ENCODE assay signal across 1 cellular context in the genomic region with DNA sequence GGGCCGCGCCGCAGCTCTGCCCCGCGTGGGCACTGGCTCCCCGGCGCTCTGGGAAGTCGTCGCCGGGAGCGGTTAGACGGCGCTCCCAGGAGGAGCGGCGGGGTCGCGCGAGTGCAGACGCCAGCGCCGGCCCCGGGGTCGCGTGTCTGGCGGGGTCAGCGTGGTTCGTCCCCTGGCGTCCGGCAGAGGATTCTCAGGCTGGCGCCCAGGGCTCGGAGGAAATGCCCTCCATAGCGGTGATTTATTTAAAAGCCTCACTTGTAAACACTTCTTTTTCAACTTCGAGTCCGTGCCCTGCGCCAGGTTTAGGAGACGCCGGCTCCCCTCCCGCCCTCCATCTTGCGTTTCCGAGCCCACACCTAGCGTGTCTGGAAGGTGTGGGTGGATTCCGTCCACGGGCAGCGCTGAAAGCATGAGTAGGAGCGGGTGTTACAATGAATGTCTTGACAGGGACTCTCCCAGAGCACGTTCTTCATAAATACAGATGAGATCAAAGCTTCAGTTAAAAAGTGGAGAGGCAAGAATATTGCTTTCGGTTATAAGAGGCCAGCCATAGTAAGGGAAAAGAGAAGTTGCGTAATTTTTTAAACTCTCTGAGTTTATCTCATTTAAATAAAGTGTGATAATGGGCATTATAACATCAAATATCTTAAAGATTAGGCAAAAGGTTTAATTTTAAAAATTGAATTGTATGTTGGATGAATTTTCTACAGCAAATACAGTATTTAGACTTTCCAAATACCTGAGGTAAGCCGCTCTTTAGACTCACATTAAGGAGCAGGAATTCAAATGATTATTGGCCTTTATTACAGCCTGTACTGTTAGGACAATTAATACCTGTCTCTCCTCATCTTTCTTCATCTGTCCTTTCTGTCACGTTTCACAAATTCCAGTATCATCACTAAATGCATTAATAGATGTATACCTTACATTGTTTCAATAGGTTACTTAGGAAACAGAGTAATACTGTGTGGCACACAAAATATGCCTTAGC.
TF ChIP-seq lines count a peak whose summit lies in the region.

No MANE protein-coding gene starts in this region.

TF ChIP-seq in K562, 482 proteins besides CTCF, POLR2A, EP300 and RAD21 (continued from another document and continues in another):
- TF ChIP-seq, protein P1, sequence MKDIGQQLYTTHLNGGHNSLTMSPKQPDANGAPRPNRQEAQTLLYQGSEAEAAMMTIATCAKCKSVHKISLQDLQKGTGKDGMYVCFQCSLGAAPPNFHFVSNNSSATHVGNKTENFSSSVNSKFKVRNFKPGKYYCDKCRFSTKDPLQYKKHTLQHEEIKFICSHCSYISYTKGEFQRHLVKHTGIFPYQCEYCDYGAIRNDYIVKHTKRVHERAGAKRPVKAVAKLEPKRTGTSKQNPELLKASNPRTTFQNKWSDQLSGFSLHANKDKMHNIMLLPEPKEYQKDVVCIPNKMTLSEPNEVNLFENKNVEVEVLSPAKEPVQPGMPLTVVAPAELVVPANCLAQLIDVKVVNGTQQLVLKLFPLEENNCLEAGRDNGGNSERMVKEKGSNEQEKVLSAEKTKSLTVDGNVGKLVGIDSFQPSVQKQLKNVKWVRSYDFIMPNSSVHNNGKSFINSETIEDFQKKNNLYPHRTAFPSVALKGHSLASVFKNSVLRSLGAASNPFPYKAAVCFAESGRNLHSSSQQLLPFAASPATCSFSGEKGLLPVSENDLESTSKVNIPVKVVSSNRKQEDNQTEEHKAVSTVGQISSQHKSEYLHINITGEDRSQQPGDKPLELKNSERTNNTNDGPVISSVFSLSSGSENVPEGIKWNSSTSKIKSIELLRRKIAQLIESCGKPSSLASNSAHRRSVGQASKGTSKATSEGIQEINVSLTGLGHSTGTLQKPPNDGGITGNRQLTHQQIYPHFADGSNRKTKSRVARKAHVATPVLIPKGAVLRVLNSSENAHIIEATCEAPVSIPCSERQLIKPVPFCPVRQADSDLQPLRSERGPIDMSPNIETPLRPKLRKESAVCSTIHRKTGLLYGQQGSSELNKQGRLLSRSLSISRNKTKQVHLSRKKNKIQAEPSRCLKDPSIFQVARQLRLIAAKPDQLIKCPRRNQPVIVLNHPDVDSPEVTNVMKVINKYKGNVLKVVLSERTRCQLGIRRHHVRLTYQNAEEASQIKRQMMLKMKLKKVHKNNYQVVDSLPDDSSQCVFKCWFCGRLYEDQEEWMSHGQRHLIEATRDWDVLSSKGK (CRISPR knock-in tag; IDR thresholded peaks at IDR 0.05): no peak
- no peak for TF ChIP-seq ZNF384 (IDR thresholded peaks at IDR 0.05; ENCODE audit: low read depth, low read length)
- no peak for TF ChIP-seq MBD1 (CRISPR knock-in tag; IDR thresholded peaks at IDR 0.05)
- TF ChIP-seq, protein P2, sequence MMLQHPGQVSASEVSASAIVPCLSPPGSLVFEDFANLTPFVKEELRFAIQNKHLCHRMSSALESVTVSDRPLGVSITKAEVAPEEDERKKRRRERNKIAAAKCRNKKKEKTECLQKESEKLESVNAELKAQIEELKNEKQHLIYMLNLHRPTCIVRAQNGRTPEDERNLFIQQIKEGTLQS (IDR thresholded peaks at IDR 0.05): peak; percentile 55
- TF ChIP-seq, protein P2 (CRISPR knock-in tag; conservative IDR thresholded peaks at IDR 0.05): no peak
- no peak for TF ChIP-seq MYBL2 (IDR thresholded peaks at IDR 0.05; ENCODE audit: low read depth)
- no peak for TF ChIP-seq MYBL2 (CRISPR knock-in tag; IDR thresholded peaks at IDR 0.05; ENCODE audit: borderline replicate concordance)
- 0 out of 2 replicates have a peak, but pooled peaks have one; percentile 20 for TF ChIP-seq TARDBP (IDR thresholded peaks at IDR 0.05)
- no peak for TF ChIP-seq MLLT1 (IDR thresholded peaks at IDR 0.05)
- TF ChIP-seq PTBP1 (IDR thresholded peaks at IDR 0.05; ENCODE audit: low read depth, low read length): no peak
- TF ChIP-seq PML (IDR thresholded peaks at IDR 0.05; ENCODE audit: low read length): no peak
- TF ChIP-seq MITF (IDR thresholded peaks at IDR 0.05): no peak
- no peak for TF ChIP-seq TRIM28 (IDR thresholded peaks at IDR 0.05)
- no peak for TF ChIP-seq SMAD3 (CRISPR knock-in tag; conservative IDR thresholded peaks at IDR 0.05)
- TF ChIP-seq ZNF76 (CRISPR knock-in tag; IDR thresholded peaks at IDR 0.05; ENCODE audit: borderline replicate concordance): no peak
- no peak for TF ChIP-seq ZNF609 (CRISPR knock-in tag; IDR thresholded peaks at IDR 0.05; ENCODE audit: borderline replicate concordance)
- TF ChIP-seq ZNF584 (CRISPR knock-in tag; IDR thresholded peaks at IDR 0.05; ENCODE audit: low read depth): no peak
- no peak for TF ChIP-seq ZNF239 (CRISPR knock-in tag; IDR thresholded peaks at IDR 0.05)
- TF ChIP-seq, protein P3, sequence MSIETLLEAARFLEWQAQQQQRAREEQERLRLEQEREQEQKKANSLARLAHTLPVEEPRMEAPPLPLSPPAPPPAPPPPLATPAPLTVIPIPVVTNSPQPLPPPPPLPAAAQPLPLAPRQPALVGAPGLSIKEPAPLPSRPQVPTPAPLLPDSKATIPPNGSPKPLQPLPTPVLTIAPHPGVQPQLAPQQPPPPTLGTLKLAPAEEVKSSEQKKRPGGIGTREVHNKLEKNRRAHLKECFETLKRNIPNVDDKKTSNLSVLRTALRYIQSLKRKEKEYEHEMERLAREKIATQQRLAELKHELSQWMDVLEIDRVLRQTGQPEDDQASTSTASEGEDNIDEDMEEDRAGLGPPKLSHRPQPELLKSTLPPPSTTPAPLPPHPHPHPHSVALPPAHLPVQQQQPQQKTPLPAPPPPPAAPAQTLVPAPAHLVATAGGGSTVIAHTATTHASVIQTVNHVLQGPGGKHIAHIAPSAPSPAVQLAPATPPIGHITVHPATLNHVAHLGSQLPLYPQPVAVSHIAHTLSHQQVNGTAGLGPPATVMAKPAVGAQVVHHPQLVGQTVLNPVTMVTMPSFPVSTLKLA (conservative IDR thresholded peaks at IDR 0.05): peak in 1 of 2 experiments; percentile 52; a peak in 3 of 4 replicates
- no peak for TF ChIP-seq MEF2A (IDR thresholded peaks at IDR 0.05; ENCODE audit: control insufficient read depth, low read depth, low read length)
- TF ChIP-seq FOSL1 (tag; conservative IDR thresholded peaks at IDR 0.05): no peak
- TF ChIP-seq SMARCC2 (IDR thresholded peaks at IDR 0.05; ENCODE audit: low read depth): no peak
- no peak for TF ChIP-seq ZNF282 (CRISPR knock-in tag; IDR thresholded peaks at IDR 0.05)
- no peak for TF ChIP-seq POLR2H (tag; IDR thresholded peaks at IDR 0.05; ENCODE audit: low read depth)
- no peak for TF ChIP-seq HSF4 (CRISPR knock-in tag; IDR thresholded peaks at IDR 0.05; ENCODE audit: borderline replicate concordance)
- no peak for TF ChIP-seq NEUROD1 (IDR thresholded peaks at IDR 0.05; ENCODE audit: borderline replicate concordance, low read depth, low read length, partially characterized antibody)
- TF ChIP-seq PKNOX1 (IDR thresholded peaks at IDR 0.05): no peak
- TF ChIP-seq NR1H2 (CRISPR knock-in tag; IDR thresholded peaks at IDR 0.05): no peak
- no peak for TF ChIP-seq TAL1 (IDR thresholded peaks at IDR 0.05)
- TF ChIP-seq CEBPG (CRISPR knock-in tag; IDR thresholded peaks at IDR 0.05): peak; percentile 59; the same call in 1 of the 2 replicates
- TF ChIP-seq CEBPG (tag; conservative IDR thresholded peaks at IDR 0.05 in 1 of 2, IDR thresholded peaks at IDR 0.05 in 1 of 2): peak; percentile 90 to 97
- no peak for TF ChIP-seq JUN (IDR thresholded peaks at IDR 0.05; ENCODE audit: borderline replicate concordance, low read depth, low read length)
- TF ChIP-seq JUN (CRISPR knock-in tag; IDR thresholded peaks at IDR 0.05; ENCODE audit: borderline replicate concordance): no peak
- TF ChIP-seq, protein P4, sequence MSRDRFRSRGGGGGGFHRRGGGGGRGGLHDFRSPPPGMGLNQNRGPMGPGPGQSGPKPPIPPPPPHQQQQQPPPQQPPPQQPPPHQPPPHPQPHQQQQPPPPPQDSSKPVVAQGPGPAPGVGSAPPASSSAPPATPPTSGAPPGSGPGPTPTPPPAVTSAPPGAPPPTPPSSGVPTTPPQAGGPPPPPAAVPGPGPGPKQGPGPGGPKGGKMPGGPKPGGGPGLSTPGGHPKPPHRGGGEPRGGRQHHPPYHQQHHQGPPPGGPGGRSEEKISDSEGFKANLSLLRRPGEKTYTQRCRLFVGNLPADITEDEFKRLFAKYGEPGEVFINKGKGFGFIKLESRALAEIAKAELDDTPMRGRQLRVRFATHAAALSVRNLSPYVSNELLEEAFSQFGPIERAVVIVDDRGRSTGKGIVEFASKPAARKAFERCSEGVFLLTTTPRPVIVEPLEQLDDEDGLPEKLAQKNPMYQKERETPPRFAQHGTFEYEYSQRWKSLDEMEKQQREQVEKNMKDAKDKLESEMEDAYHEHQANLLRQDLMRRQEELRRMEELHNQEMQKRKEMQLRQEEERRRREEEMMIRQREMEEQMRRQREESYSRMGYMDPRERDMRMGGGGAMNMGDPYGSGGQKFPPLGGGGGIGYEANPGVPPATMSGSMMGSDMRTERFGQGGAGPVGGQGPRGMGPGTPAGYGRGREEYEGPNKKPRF (IDR thresholded peaks at IDR 0.05; ENCODE audit: low read depth, low read length): no peak
- TF ChIP-seq GATAD2B (IDR thresholded peaks at IDR 0.05; ENCODE audit: borderline replicate concordance): peak; percentile 9; the same call in 1 of the 2 replicates
- TF ChIP-seq ZNF217 (CRISPR knock-in tag; IDR thresholded peaks at IDR 0.05): no peak
- TF ChIP-seq EHMT2 (IDR thresholded peaks at IDR 0.05): no peak
- TF ChIP-seq HIVEP1 (CRISPR knock-in tag; IDR thresholded peaks at IDR 0.05): no peak
